In the genomic region with DNA sequence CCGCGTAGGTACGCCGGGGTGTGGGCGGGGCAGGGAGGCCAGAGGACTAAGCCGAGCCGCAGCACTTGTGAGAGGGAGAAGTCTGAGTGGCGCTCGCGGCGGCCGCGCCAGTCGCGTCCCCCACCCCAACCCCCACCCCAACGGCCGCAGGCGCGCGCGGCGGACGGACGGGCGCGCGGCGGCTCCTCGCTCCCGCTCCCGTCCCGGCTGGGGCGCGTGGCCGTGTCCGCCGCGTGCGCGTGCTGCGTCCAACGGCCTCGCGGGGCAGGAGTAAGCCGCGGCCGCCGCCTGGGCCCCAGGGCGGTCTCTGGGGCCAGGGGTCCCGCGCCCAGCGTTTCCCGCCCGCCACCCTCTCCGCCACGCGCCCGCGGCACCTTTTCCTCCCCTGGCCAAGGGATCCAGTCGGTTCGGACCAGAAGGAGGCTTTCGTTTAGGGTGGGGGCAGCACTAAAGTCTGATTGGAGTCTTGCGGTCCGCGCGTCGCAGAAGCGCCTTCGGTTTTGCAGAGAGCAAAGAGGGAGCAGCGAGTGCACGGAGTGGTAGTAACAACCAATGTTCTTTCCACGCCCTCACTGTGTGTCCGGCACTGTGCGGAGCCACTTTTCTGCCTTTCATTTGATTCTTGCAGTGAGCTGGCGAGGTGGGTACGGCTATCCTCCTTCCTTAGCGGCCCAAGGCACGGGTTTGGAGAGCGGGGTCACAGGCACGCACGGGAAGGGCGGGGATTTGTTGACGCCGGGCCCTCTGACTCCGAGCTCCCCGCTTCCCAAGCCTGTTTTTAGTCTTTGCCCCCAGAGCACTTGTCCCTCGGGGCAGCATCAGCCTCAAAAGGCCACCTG, we compare ENCODE assay signal across 8 cellular contexts. TPM values are rescaled to one million over a fixed set of nuclear protein-coding genes. Genes with fewer than 3 reads are reported as not detected.
DNase-seq lines count a peak whose midpoint lies in the region; ATAC-seq, FAIRE-seq and TF ChIP-seq lines count a peak whose summit lies in the region.

No MANE protein-coding gene starts in this region.

- H3K27me3 Mint-ChIP-seq in T-helper 1 cell treated with Interleukin-12 subunit alpha and Interleukin-12 subunit beta and Interleukin-4 antibody, amounts not matched to agents 30 μg/mL and 1 μg/mL, for 36 hours (ENCODE audit: low read depth) = no peaks in the 10 kb centered on the region

- DNase-seq in EL (peak; percentile 45), bronchial epithelial cell (ENCODE audit: low read depth) (no peak), kidney epithelial cell (ENCODE audit: low read depth) (no peak)
- DNase-seq in stimulated activated CD4-positive, alpha-beta T cell treated with anti-CD3 and anti-CD28 coated beads, Interleukin-1b, Interleukin-23, amount 100 ng/mL, for 24 hours (ENCODE audit: low read depth in 4 of 4, low spot score in 1 of 4) = peak; percentile 4 to 25 (median 14)

- no peak for FAIRE-seq in bronchial epithelial cell (lab: Jason Lieb, UNC)

- no peak overlapping the region for H3K4me3 Mint-ChIP-seq in T-helper 1 cell treated with Interleukin-12 subunit alpha and Interleukin-12 subunit beta and Interleukin-4 antibody, amounts not matched to agents 30 μg/mL and 1 μg/mL, for 36 hours

- H3K9me3 Mint-ChIP-seq in T-helper 1 cell treated with Interleukin-12 subunit alpha and Interleukin-12 subunit beta and Interleukin-4 antibody, amounts not matched to agents 30 μg/mL and 1 μg/mL, for 36 hours = no peaks in the 10 kb centered on the region

- peak overlapping the region; percentile 68 for H3K27ac Mint-ChIP-seq in T-helper 1 cell treated with Interleukin-12 subunit alpha and Interleukin-12 subunit beta and Interleukin-4 antibody, amounts not matched to agents 30 μg/mL and 1 μg/mL, for 36 hours

- peaks cover 3% of the 10 kb centered on the region for H3K36me3 ChIP-seq in bronchial epithelial cell (ENCODE audit: control insufficient read depth, insufficient read depth, low read length)
- no peaks in the 10 kb centered on the region for H3K36me3 ChIP-seq in kidney epithelial cell (ENCODE audit: control insufficient read depth, insufficient read depth, low read length)

- TF ChIP-seq CTCF in bronchial epithelial cell (IDR thresholded peaks at IDR 0.05; ENCODE audit: insufficient read depth, low read length, severe bottlenecking) = no peak
- TF ChIP-seq CTCF in kidney epithelial cell (IDR thresholded peaks at IDR 0.05; ENCODE audit: insufficient read depth, low read length, poor library complexity, severe bottlenecking) = no peak

- H3K4me3 ChIP-seq in bronchial epithelial cell (ENCODE audit: low read depth, low read length) (peak overlapping the region; percentile 92), kidney epithelial cell (ENCODE audit: low read depth, low read length) (peak overlapping the region; percentile 90)

- no peaks in the 10 kb centered on the region for H3K27me3 ChIP-seq in bronchial epithelial cell (ENCODE audit: control insufficient read depth, insufficient read depth, low read length)
- no peaks in the 10 kb centered on the region for H3K27me3 ChIP-seq in kidney epithelial cell (ENCODE audit: control insufficient read depth, insufficient read depth, low read length)

- peaks cover 39% of the 10 kb centered on the region for H3K4me1 Mint-ChIP-seq in T-helper 1 cell treated with Interleukin-12 subunit alpha and Interleukin-12 subunit beta and Interleukin-4 antibody, amounts not matched to agents 30 μg/mL and 1 μg/mL, for 36 hours (ENCODE audit: low read depth)

- ATAC-seq in HG03025 (IDR thresholded peaks at IDR 0.05; ENCODE audit: low FRiP score, unreplicated experiment) (peak; percentile 6), GM21717 (IDR thresholded peaks at IDR 0.05; ENCODE audit: unreplicated experiment) (no peak), HG03460 (IDR thresholded peaks at IDR 0.05; ENCODE audit: unreplicated experiment) (no peak)

- peaks cover 18% of the 10 kb centered on the region for H3K36me3 Mint-ChIP-seq in T-helper 1 cell treated with Interleukin-12 subunit alpha and Interleukin-12 subunit beta and Interleukin-4 antibody, amounts not matched to agents 30 μg/mL and 1 μg/mL, for 36 hours (ENCODE audit: low read depth)

RNA-seq across cellular contexts. Expression of a gene that starts 0.5 kb away (rescaled TPM):
- total RNA-seq in bronchial epithelial cell = 178 and 242 TPM in 2 replicates
- 134 and 154 TPM in 2 replicates for total RNA-seq in kidney epithelial cell

RNA-seq across cellular contexts. Expression of a gene that starts 13.8 kb away (rescaled TPM):
- total RNA-seq in bronchial epithelial cell (26.9 and 61.4 TPM in 2 replicates), kidney epithelial cell (91.6 and 118 TPM in 2 replicates)

Comparison
In these comparisons a context has a peak if more than half of its experiments do, and no peak if none do; other contexts are left out.
1. DNase-seq: peak in EL (single experiment) and stimulated activated CD4-positive, alpha-beta T cell treated with anti-CD3 and anti-CD28 coated beads, Interleukin-1b, Interleukin-23, amount 100 ng/mL, for 24 hours (4 of 4); none in bronchial epithelial cell (single experiment) and kidney epithelial cell (single experiment).